In the genomic region with DNA sequence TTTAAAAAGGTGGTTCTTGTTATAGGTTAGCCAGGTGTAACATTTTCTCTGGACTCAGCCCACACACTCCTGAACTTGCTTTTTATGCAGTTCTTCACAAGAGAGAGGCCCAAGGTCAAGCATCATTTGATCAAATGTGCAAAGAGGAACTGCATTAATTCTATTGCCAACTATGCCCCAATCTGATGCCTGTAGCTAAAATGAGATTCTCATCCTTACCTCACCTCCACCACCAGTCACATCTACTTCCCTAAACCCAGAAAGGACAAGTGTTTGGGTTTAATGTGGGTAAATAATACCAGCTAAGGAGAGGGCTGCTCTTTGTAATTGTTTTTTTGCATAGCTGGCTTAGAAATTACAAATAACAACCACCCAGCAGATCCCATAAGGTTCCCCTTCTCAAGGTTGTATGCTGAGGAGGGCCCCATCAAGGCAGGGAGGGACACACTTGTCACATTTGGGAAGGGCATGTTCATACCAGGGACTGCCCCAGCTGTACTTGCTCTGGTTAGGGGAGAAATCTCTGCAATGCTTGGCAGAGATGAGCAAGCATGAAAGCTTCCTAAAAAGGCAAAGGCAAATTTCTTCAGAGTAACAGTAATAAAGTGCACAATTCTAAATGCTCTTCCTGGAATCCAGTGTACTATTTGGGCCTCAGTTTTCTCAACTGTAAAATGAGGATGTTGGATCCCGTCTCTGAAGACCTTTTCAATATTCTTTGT, we compare ENCODE assay signal across 1 cellular context.
TF ChIP-seq lines count a peak whose summit lies in the region.

No MANE protein-coding gene starts in this region.

TF ChIP-seq in GM23338, 12 proteins besides CTCF, POLR2A, EP300 and RAD21 (continued from another document):
- TF ChIP-seq, protein P1, sequence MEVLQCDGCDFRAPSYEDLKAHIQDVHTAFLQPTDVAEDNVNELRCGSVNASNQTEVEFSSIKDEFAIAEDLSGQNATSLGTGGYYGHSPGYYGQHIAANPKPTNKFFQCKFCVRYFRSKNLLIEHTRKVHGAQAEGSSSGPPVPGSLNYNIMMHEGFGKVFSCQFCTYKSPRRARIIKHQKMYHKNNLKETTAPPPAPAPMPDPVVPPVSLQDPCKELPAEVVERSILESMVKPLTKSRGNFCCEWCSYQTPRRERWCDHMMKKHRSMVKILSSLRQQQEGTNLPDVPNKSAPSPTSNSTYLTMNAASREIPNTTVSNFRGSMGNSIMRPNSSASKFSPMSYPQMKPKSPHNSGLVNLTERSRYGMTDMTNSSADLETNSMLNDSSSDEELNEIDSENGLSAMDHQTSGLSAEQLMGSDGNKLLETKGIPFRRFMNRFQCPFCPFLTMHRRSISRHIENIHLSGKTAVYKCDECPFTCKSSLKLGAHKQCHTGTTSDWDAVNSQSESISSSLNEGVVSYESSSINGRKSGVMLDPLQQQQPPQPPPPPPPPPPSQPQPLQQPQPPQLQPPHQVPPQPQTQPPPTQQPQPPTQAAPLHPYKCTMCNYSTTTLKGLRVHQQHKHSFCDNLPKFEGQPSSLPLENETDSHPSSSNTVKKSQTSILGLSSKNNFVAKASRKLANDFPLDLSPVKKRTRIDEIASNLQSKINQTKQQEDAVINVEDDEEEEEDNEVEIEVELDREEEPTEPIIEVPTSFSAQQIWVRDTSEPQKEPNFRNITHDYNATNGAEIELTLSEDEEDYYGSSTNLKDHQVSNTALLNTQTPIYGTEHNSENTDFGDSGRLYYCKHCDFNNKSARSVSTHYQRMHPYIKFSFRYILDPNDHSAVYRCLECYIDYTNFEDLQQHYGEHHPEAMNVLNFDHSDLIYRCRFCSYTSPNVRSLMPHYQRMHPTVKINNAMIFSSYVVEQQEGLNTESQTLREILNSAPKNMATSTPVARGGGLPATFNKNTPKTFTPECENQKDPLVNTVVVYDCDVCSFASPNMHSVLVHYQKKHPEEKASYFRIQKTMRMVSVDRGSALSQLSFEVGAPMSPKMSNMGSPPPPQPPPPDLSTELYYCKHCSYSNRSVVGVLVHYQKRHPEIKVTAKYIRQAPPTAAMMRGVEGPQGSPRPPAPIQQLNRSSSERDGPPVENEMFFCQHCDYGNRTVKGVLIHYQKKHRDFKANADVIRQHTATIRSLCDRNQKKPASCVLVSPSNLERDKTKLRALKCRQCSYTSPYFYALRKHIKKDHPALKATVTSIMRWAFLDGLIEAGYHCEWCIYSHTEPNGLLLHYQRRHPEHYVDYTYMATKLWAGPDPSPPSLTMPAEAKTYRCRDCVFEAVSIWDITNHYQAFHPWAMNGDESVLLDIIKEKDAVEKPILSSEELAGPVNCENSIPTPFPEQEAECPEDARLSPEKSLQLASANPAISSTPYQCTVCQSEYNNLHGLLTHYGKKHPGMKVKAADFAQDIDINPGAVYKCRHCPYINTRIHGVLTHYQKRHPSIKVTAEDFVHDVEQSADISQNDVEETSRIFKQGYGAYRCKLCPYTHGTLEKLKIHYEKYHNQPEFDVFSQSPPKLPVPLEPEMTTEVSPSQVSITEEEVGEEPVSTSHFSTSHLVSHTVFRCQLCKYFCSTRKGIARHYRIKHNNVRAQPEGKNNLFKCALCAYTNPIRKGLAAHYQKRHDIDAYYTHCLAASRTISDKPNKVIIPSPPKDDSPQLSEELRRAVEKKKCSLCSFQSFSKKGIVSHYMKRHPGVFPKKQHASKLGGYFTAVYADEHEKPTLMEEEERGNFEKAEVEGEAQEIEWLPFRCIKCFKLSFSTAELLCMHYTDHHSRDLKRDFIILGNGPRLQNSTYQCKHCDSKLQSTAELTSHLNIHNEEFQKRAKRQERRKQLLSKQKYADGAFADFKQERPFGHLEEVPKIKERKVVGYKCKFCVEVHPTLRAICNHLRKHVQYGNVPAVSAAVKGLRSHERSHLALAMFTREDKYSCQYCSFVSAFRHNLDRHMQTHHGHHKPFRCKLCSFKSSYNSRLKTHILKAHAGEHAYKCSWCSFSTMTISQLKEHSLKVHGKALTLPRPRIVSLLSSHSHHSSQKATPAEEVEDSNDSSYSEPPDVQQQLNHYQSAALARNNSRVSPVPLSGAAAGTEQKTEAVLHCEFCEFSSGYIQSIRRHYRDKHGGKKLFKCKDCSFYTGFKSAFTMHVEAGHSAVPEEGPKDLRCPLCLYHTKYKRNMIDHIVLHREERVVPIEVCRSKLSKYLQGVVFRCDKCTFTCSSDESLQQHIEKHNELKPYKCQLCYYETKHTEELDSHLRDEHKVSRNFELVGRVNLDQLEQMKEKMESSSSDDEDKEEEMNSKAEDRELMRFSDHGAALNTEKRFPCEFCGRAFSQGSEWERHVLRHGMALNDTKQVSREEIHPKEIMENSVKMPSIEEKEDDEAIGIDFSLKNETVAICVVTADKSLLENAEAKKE (CRISPR knock-in tag; IDR thresholded peaks at IDR 0.05): no peak
